Comparison of ENCODE assay signal across 6 cellular contexts in the genomic region with DNA sequence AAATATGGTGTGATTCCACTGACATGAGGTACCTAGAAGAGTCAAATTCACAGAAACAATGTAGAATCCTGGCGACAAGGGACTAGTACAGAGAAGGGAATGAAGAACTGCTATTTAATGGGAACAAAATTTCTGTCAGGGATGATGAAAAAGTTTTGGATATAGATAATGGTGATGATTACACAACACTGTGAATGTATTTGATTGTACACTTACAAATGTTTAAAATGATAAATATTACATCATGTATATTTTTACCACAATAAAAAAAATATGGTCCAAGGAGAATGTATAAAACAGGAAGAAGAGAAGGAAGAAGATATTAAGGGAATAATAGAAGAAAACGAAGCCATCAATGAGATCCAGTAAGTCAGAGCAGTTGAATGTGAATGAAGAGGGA.
"Had no signal": no experiment of that assay in that cellular context is flagged by ENCODE, and none has a peak within 500 bp of the region (broad histone marks: within the 10 kb centered on the region; RNA-seq: fewer than 3 reads in every experiment).

No MANE protein-coding gene starts in this region.

- FAIRE-seq: HTR-8/SVneo had no signal

- H3K27ac ChIP-seq: HL-60, KMS-11 had no signal

- H3K4me2 ChIP-seq: KMS-11 had no signal

- H3K9ac ChIP-seq: KMS-11 had no signal

- DNase-seq: IMR-90, KBM-7, KG1 had no signal
